ENCODE assay signal across 1 cellular context in genomic region chr1:68116643-68117235, GRCh38.
TF ChIP-seq lines count a peak whose summit lies in the region.

No MANE protein-coding gene starts in this region.

TF ChIP-seq in SK-N-SH treated with all-trans-retinoic acid at 6 μM for 48 hours, 23 proteins besides CTCF, POLR2A, EP300 and RAD21 (continued from another document):
- no peak for TF ChIP-seq POU6F1 (CRISPR knock-in tag; IDR thresholded peaks at IDR 0.05; ENCODE audit: borderline replicate concordance, low read depth)
- no peak for TF ChIP-seq TCF4 (CRISPR knock-in tag; IDR thresholded peaks at IDR 0.05; ENCODE audit: borderline replicate concordance)
- no peak for TF ChIP-seq ZNF565 (CRISPR knock-in tag; conservative IDR thresholded peaks at IDR 0.05; ENCODE audit: low read depth)
- TF ChIP-seq PPARA (CRISPR knock-in tag; IDR thresholded peaks at IDR 0.05; ENCODE audit: borderline replicate concordance): no peak
- no peak for TF ChIP-seq SNAI2 (CRISPR knock-in tag; IDR thresholded peaks at IDR 0.05)
- no peak for TF ChIP-seq TSHZ2 (CRISPR knock-in tag; IDR thresholded peaks at IDR 0.05)
- TF ChIP-seq ZFP3 (CRISPR knock-in tag; IDR thresholded peaks at IDR 0.05): no peak
- TF ChIP-seq CSDC2 (CRISPR knock-in tag; IDR thresholded peaks at IDR 0.05): no peak
- TF ChIP-seq ARNTL (CRISPR knock-in tag; IDR thresholded peaks at IDR 0.05; ENCODE audit: borderline replicate concordance, low read depth): no peak
- TF ChIP-seq CSRNP3 (CRISPR knock-in tag; IDR thresholded peaks at IDR 0.05): no peak
